In the genomic region with DNA sequence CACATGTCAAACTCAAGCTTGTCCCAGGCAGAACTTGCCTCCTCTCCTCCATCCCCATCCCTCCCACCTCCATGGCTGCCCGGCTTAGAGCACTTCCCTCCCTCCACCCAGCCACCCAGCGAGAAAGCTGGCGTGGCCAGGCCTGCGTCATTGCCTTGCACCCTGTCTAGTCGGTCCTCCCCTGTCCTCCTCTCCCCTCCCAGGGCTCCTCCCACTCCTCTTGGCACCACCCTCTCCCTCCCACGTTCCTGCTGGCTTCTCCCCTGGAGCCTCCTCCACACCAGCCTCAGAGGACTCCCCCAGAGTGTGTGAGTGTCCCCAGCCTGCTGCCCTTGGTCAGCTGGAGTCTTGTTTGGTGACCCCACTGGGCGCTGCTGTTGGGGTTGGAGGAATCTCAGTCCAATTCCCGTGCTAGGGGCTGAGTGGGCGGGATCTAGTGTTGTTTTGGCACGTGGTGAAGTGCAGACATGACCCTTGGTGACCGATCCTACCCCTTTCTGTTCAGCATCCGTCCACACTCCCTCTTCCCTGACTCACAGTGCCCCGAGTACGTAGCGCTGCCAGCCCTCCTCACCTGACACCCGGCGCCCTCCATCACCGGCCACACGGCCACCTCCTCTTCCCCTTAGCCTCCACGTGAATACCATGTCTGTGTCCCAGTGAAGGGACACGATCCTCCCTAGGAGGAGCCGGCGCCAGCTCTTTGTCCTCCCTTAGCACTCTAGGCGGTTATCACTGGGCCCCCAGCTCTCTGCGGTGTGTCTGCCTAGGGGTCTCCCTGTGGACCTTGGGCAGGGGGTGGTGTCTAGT, we compare ENCODE assay signal across 15 cellular contexts. TPM values are rescaled to one million over a fixed set of nuclear protein-coding genes. Genes with fewer than 3 reads are reported as not detected.
A peak's percentile ranks its signal among the peaks of the same experiment; 100 is the strongest.
DNase-seq lines count a peak whose midpoint lies in the region; ATAC-seq and TF ChIP-seq lines count a peak whose summit lies in the region.
"Had no signal": no experiment of that assay in that cellular context is flagged by ENCODE, and none has a peak within 500 bp of the region (broad histone marks: within the 10 kb centered on the region; RNA-seq: fewer than 3 reads in every experiment).

No MANE protein-coding gene starts in this region.

- H3K4me3 Mint-ChIP-seq in neural crest cell: no peak overlapping the region
- H3K4me3 Mint-ChIP-seq: activated naive CD8-positive, alpha-beta T cell; IgD-negative memory B cell; natural killer cell treated with Interleukin-12 subunit alpha and Interleukin-12 subunit beta and Interleukin-15 and Interleukin-18, amount 100 ng/mL, for 72 hours had no signal

- no peaks in the 10 kb centered on the region for H3K9me3 Mint-ChIP-seq in neural crest cell
- H3K9me3 Mint-ChIP-seq: IgD-negative memory B cell; natural killer cell treated with Interleukin-12 subunit alpha and Interleukin-12 subunit beta and Interleukin-15 and Interleukin-18, amount 100 ng/mL, for 72 hours had no signal

- H3K4me3 ChIP-seq in fibroblast of the aortic adventitia (ENCODE audit: low read depth, low read length): no peak overlapping the region
- H3K4me3 ChIP-seq: esophagus muscularis mucosa had no signal

- DNase-seq in Daoy (ENCODE audit: low read depth) (peak; percentile 70), OCI-M1 (lab: John Stamatoyannopoulos, UW) (peak; percentile 56), fibroblast of the aortic adventitia (ENCODE audit: low read depth) (peak; percentile 29), neural crest cell (ENCODE audit: low read depth, low spot score) (no peak), T1000 (lab: John Stamatoyannopoulos, UW) (no peak), NCI-H524 (lab: John Stamatoyannopoulos, UW) (no peak), hypothalamus (lab: John Stamatoyannopoulos, UW) (no peak)
- DNase-seq: activated CD8-positive, alpha-beta memory T cell treated with anti-CD3 and anti-CD28 coated beads, Interleukin-2, amount 50 U/mL, for 4 hours; NCI-H146; NCI-H82 had no signal

- peak overlapping the region; percentile 43 for H3K27ac Mint-ChIP-seq in neural crest cell (ENCODE audit: unreplicated experiment)
- H3K27ac Mint-ChIP-seq: activated naive CD8-positive, alpha-beta T cell; IgD-negative memory B cell; natural killer cell treated with Interleukin-12 subunit alpha and Interleukin-12 subunit beta and Interleukin-15 and Interleukin-18, amount 100 ng/mL, for 72 hours had no signal

- no peaks in the 10 kb centered on the region for H3K27me3 Mint-ChIP-seq in neural crest cell (ENCODE audit: low read depth)
- H3K27me3 Mint-ChIP-seq: IgD-negative memory B cell; natural killer cell treated with Interleukin-12 subunit alpha and Interleukin-12 subunit beta and Interleukin-15 and Interleukin-18, amount 100 ng/mL, for 72 hours had no signal

- no peak for ATAC-seq in HG02840 (IDR thresholded peaks at IDR 0.05; ENCODE audit: low FRiP score, unreplicated experiment)
- ATAC-seq: natural killer cell treated with Interleukin-12 subunit alpha and Interleukin-12 subunit beta and Interleukin-15 and Interleukin-18, amount 100 ng/mL, for 72 hours had no signal

- TF ChIP-seq CTCF in fibroblast of the aortic adventitia (IDR thresholded peaks at IDR 0.05; ENCODE audit: insufficient read depth, low read length): no peak
- no peak for TF ChIP-seq CTCF in neural crest cell (conservative IDR thresholded peaks at IDR 0.05)

- no peaks in the 10 kb centered on the region for H3K36me3 Mint-ChIP-seq in neural crest cell (ENCODE audit: low read depth)
- H3K36me3 Mint-ChIP-seq: activated naive CD8-positive, alpha-beta T cell; IgD-negative memory B cell; natural killer cell treated with Interleukin-12 subunit alpha and Interleukin-12 subunit beta and Interleukin-15 and Interleukin-18, amount 100 ng/mL, for 72 hours had no signal

- H3K4me1 Mint-ChIP-seq in neural crest cell: peaks cover 9% of the 10 kb centered on the region

RNA-seq across cellular contexts. Expression of gene ATP6V1C2, which starts 41.4 kb away (rescaled TPM):
- total RNA-seq in Daoy (2014; rRNA removed; shearing (Covaris generic)): 0.12 and 0.29 TPM in 2 replicates
- total RNA-seq in fibroblast of the aortic adventitia (ENCODE audit: low replicate concordance): not detected in 2 replicates
- 0.14 TPM in 1 of 2 replicates, not detected in the other for total RNA-seq in neural crest cell
- total RNA-seq: natural killer cell treated with Interleukin-12 subunit alpha and Interleukin-12 subunit beta and Interleukin-15 and Interleukin-18, amount 100 ng/mL, for 72 hours had no signal

RNA-seq across cellular contexts. Expression of gene PDIA6, which starts 49.7 kb away (rescaled TPM):
- 381 and 427 TPM in 2 replicates for total RNA-seq in Daoy (2014; rRNA removed; shearing (Covaris generic))
- total RNA-seq in fibroblast of the aortic adventitia (ENCODE audit: low replicate concordance) (203 and 277 TPM in 2 replicates), neural crest cell (235 and 248 TPM in 2 replicates)

Comparison
In these comparisons a context has a peak if more than half of its experiments do, and no peak if none do; other contexts are left out.
1. DNase-seq: peak in Daoy (single experiment), OCI-M1 (single experiment) and fibroblast of the aortic adventitia (single experiment); none in neural crest cell (single experiment), T1000 (single experiment), NCI-H524 (0 of 2) and hypothalamus (0 of 51).